ENCODE assay signal across 8 cellular contexts in the genomic region with DNA sequence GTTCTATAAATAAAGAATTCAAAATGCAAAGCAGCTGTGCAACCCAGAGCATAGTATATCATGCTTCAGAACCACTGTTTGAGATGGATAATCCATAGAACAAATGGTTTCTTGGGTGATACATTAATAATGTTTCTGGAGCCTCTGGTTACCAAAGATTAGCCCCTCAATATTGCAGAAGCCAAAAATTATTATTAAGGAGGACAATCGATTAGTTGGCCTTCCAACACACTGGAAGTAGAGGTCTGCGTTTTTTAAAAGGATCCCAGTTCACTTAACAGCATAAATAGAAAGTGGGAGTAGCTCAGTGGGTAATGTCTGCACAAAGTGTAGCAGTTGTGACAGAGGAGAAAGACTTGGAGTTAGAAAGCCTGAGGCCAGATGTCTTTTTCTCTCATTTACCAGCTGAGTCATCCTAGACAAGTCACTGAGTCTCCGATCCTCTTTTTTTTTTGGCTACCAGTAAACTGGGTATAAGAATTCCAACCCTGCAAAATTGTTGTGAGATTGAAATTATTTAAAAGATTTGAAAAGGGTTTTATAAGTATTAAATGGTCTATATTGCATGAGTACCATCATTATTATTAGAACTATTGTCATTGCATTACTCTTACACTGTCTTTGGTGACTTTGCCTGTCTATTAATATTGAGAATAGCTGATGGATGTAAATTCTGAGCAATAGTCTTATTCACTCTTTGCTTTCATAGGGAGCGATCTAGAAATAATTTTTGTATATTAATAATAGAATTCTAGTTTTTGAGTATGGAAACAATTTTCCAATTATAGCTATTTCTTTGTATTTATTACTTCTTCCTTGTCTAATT.
DNase-seq lines count a peak whose midpoint lies in the region; ATAC-seq lines count a peak whose summit lies in the region.

No MANE protein-coding gene starts in this region.

- peaks cover 63 to 67% (median 65%) of the 10 kb centered on the region in 3 donors for H3K4me1 Mint-ChIP-seq in IgD-negative memory B cell
- peaks cover 43% of the 10 kb centered on the region for H3K4me1 Mint-ChIP-seq in central memory CD8-positive, alpha-beta T cell

- H3K4me3 Mint-ChIP-seq in IgD-negative memory B cell, result peak overlapping the region in 3 of 4 donors; percentile 26 to 80 (median 68)
- no peak overlapping the region for H3K4me3 Mint-ChIP-seq in central memory CD8-positive, alpha-beta T cell

- peak; percentile 86 for ATAC-seq in GM21576 (IDR thresholded peaks at IDR 0.05; ENCODE audit: unreplicated experiment)
- no peak for ATAC-seq in central memory CD8-positive, alpha-beta T cell (replicated peaks; ENCODE audit: extremely low read depth, poor library complexity, severe bottlenecking)

- H3K36me3 Mint-ChIP-seq in IgD-negative memory B cell, result peaks cover 13% of the 10 kb centered on the region
- peaks cover 4% of the 10 kb centered on the region for H3K36me3 Mint-ChIP-seq in central memory CD8-positive, alpha-beta T cell (ENCODE audit: insufficient read depth)

- H3K27ac Mint-ChIP-seq in IgD-negative memory B cell, result peak overlapping the region; percentile 69 to 97 (median 87)
- peak overlapping the region; percentile 46 for H3K27ac Mint-ChIP-seq in central memory CD8-positive, alpha-beta T cell (ENCODE audit: low read depth)

- peaks cover 2 to 6% (median 4%) of the 10 kb centered on the region in 3 donors for H3K9me3 Mint-ChIP-seq in IgD-negative memory B cell
- H3K9me3 Mint-ChIP-seq in central memory CD8-positive, alpha-beta T cell, result no peaks in the 10 kb centered on the region

- no peaks in the 10 kb centered on the region for H3K27me3 Mint-ChIP-seq in IgD-negative memory B cell
- no peaks in the 10 kb centered on the region for H3K27me3 Mint-ChIP-seq in central memory CD8-positive, alpha-beta T cell

- DNase-seq in Daoy (ENCODE audit: low read depth), result peak; percentile 54
- DNase-seq in central memory CD8-positive, alpha-beta T cell (ENCODE audit: low spot score in 2 of 2), result no peak
- peak; percentile 64 for DNase-seq in pons (ENCODE audit: low spot score)
- no peak for DNase-seq in stimulated activated CD4-positive, alpha-beta T cell treated with anti-CD3 and anti-CD28 coated beads, Interleukin-2, amount 100 ng/mL, for 24 hours
- no peak for DNase-seq in DMS79 treated with DMSO at 0.1 percent for 48 hours (lab: John Stamatoyannopoulos, UW)
- no peak for DNase-seq in SKM-1 (lab: John Stamatoyannopoulos, UW; ENCODE audit: unreplicated experiment)

Comparison
In these comparisons a context has a peak if more than half of its experiments do, and no peak if none do; other contexts are left out.
1. DNase-seq: peak in Daoy (single experiment) and pons (single experiment); none in central memory CD8-positive, alpha-beta T cell (0 of 2), stimulated activated CD4-positive, alpha-beta T cell treated with anti-CD3 and anti-CD28 coated beads, Interleukin-2, amount 100 ng/mL, for 24 hours (0 of 2), DMS79 treated with DMSO at 0.1 percent for 48 hours (single experiment) and SKM-1 (single experiment).